ENCODE assay signal across 23 cellular contexts in genomic region chr6:106555767-106556166, GRCh38.
"Had no signal": no experiment of that assay in that cellular context is flagged by ENCODE, and none has a peak within 500 bp of the region (broad histone marks: within the 10 kb centered on the region; RNA-seq: fewer than 3 reads in every experiment).

No MANE protein-coding gene starts in this region.

- H3K4me3 ChIP-seq: gastroesophageal sphincter, hepatocyte, ovary, right lobe of liver, thoracic aorta, uterus had no signal

- H3K27ac ChIP-seq: gastroesophageal sphincter, hepatocyte, ovary, right lobe of liver, thoracic aorta, uterus had no signal

- H3K36me3 Mint-ChIP-seq: type B pancreatic cell had no signal

- H3K4me1 Mint-ChIP-seq: nephron had no signal

- DNase-seq: activated CD4-positive, alpha-beta T cell treated with anti-CD3 and anti-CD28 coated beads, Interleukin-2, amount 50 U/mL, for 1 hour; activated CD4-positive, CD25-positive, alpha-beta regulatory T cell treated with anti-CD3 and anti-CD28 coated beads, Interleukin-2, amount 50 U/mL, for 72 hours; activated CD8-positive, alpha-beta T cell treated with anti-CD3 and anti-CD28 coated beads for 36 hours; activated T-cell treated with anti-CD3 and anti-CD28 coated beads, Interleukin-2, amount 50 U/mL, for 4 hours; anterior cingulate cortex; effector CD8-positive, alpha-beta T cell; islet precursor cell; left ventricle myocardium superior; ovary; right lobe of liver; stimulated activated CD4-positive, alpha-beta T cell treated with anti-CD3 and anti-CD28 coated beads, Interleukin-2, amount 100 ng/mL, for 48 hours; T1000; uterus had no signal

- H3K9me3 Mint-ChIP-seq: activated naive CD4-positive, alpha-beta T cell treated with anti-CD3 and anti-CD28 coated beads, Interleukin-2, amount 50 U/mL, for 24 hours; activated T-cell treated with anti-CD3 and anti-CD28 coated beads, Interleukin-2, amount 50 U/mL, for 4 hours; nephron had no signal

- H2AFZ ChIP-seq: hepatocyte had no signal

- H3K4me1 ChIP-seq: gastroesophageal sphincter, right lobe of liver, uterus had no signal

- H3K4me3 Mint-ChIP-seq: activated CD8-positive, alpha-beta T cell treated with anti-CD3 and anti-CD28 coated beads for 36 hours; activated naive CD4-positive, alpha-beta T cell treated with anti-CD3 and anti-CD28 coated beads, Interleukin-2, amount 50 U/mL, for 24 hours; activated T-cell treated with anti-CD3 and anti-CD28 coated beads, Interleukin-2, amount 50 U/mL, for 4 hours; nephron; stimulated activated naive CD8-positive, alpha-beta T cell treated with anti-CD3 and anti-CD28 coated beads, Interleukin-15, Interleukin-2, amounts not matched to agents 100 ng/mL and 50 ng/mL, for 24 hours; T-helper 1 cell treated with Interleukin-12 subunit alpha and Interleukin-12 subunit beta and Interleukin-4 antibody, amounts not matched to agents 30 μg/mL and 1 μg/mL, for 36 hours; type B pancreatic cell had no signal

- H3K9me3 ChIP-seq: gastroesophageal sphincter, ovary, right lobe of liver, thoracic aorta, uterus had no signal

- H3K36me3 ChIP-seq: ovary, thoracic aorta, uterus had no signal

- H3K79me2 ChIP-seq: hepatocyte had no signal

- H3K27me3 ChIP-seq: gastroesophageal sphincter, hepatocyte, ovary, right lobe of liver, uterus had no signal

- ATAC-seq: activated CD8-positive, alpha-beta T cell treated with anti-CD3 and anti-CD28 coated beads for 36 hours; activated T-cell treated with anti-CD3 and anti-CD28 coated beads, Interleukin-2, amount 50 U/mL, for 4 hours; gastroesophageal sphincter; left ventricle myocardium superior had no signal

- H3K27me3 Mint-ChIP-seq: activated CD8-positive, alpha-beta T cell treated with anti-CD3 and anti-CD28 coated beads for 36 hours; activated naive CD4-positive, alpha-beta T cell treated with anti-CD3 and anti-CD28 coated beads, Interleukin-2, amount 50 U/mL, for 24 hours; progenitor cell of endocrine pancreas; stimulated activated naive CD8-positive, alpha-beta T cell treated with anti-CD3 and anti-CD28 coated beads, Interleukin-15, Interleukin-2, amounts not matched to agents 100 ng/mL and 50 ng/mL, for 24 hours; type B pancreatic cell had no signal

- H3K4me2 ChIP-seq: hepatocyte had no signal

- H3K27ac Mint-ChIP-seq: activated T-helper 2 cell treated with anti-CD3 and anti-CD28 coated beads, Interferon-gamma antibody, Interleukin-2, Interleukin-4, amounts not matched to agents 10 μg/mL and 5 μg/mL and 100 μg/mL, durations not matched to agents 14 hours and 24 hours and 36 hours; nephron; progenitor cell of endocrine pancreas; stimulated activated naive CD8-positive, alpha-beta T cell treated with anti-CD3 and anti-CD28 coated beads, Interleukin-15, Interleukin-2, amounts not matched to agents 100 ng/mL and 50 ng/mL, for 24 hours; type B pancreatic cell had no signal
